ENCODE assay signal across 20 cellular contexts in the genomic region with DNA sequence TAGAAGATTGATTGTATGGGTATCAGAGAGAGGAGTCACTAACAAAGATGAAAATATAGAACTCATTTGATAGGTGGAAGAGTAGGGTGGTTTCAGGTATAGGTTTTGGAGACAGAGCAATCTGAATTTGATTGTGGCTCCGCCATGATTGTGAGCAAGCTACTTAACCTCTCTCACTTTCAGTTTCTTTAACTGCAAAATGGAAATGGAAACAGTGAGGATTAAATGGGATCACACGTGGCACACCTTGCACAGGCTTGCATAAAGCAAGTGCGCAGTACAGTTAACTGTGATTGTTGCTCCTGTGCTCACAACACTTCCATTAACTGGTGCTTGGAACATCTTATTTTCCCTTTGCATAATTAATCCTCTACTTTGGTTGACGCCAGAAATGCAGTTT.
"Had no signal": no experiment of that assay in that cellular context is flagged by ENCODE, and none has a peak within 500 bp of the region (broad histone marks: within the 10 kb centered on the region; RNA-seq: fewer than 3 reads in every experiment).

No MANE protein-coding gene starts in this region.

- H3K4me3 ChIP-seq: heart left ventricle, pancreas, suprapubic skin, tibial artery, upper lobe of left lung, uterus had no signal

- H3K36me3 ChIP-seq: heart left ventricle, pancreas, suprapubic skin, tibial artery, upper lobe of left lung, uterus had no signal

- H3K27me3 ChIP-seq: heart left ventricle, pancreas, suprapubic skin, tibial artery, upper lobe of left lung, uterus had no signal

- H3K9me3 Mint-ChIP-seq: endodermal cell, nephron had no signal

- ATAC-seq: heart left ventricle, pancreas, right cardiac atrium had no signal

- H3K4me1 ChIP-seq: pancreas, uterus had no signal

- DNase-seq: effector CD4-positive, alpha-beta T cell; endodermal cell; foreskin melanocyte; heart left ventricle; hippocampal formation; kidney glomerular epithelial cell; mesendoderm; naive B cell; occipital lobe; pancreas; right cardiac atrium; small intestine; stimulated activated CD4-positive, alpha-beta T cell treated with anti-CD3 and anti-CD28 coated beads, Interleukin-12 subunit alpha, Interleukin-12 subunit beta, amount 100 ng/mL, for 4 hours; stimulated activated naive CD4-positive, alpha-beta T cell; tibial artery; upper lobe of left lung; uterus had no signal

- H3K27ac Mint-ChIP-seq: endodermal cell, nephron, progenitor cell of endocrine pancreas had no signal

- H3K9me3 ChIP-seq: heart left ventricle, pancreas, suprapubic skin, tibial artery, upper lobe of left lung, uterus had no signal

- H3K27ac ChIP-seq: heart left ventricle, pancreas, suprapubic skin, tibial artery, upper lobe of left lung, uterus had no signal

- H3K4me3 Mint-ChIP-seq: endodermal cell, naive B cell, nephron had no signal
